10 cellular contexts compared by ENCODE assay signal in genomic region chr13:25181597-25181996, GRCh38. TPM values are rescaled to one million over a fixed set of nuclear protein-coding genes. Genes with fewer than 3 reads are reported as not detected.
DNase-seq lines count a peak whose midpoint lies in the region; ATAC-seq and TF ChIP-seq lines count a peak whose summit lies in the region.
"Had no signal": no experiment of that assay in that cellular context is flagged by ENCODE, and none has a peak within 500 bp of the region (broad histone marks: within the 10 kb centered on the region; RNA-seq: fewer than 3 reads in every experiment).

No MANE protein-coding gene starts in this region.

- H3K36me3 Mint-ChIP-seq in CD4-positive, alpha-beta T cell (ENCODE audit: low read depth), result no peaks in the 10 kb centered on the region

- intact Hi-C loops in CD4-positive, alpha-beta T cell (cut with DNase I, micrococcal nuclease), result no loop called here

- H3K27me3 ChIP-seq in CD4-positive, alpha-beta T cell (ENCODE audit: control insufficient read depth, insufficient read depth, low read length), result peaks cover 31% of the 10 kb centered on the region

- DNase-seq in substantia nigra (lab: John Stamatoyannopoulos, UW) (no peak), NCI-H1417 (lab: John Stamatoyannopoulos, UW) (no peak), NCI-H2029 treated with DMSO at 0.1 percent for 48 hours (lab: John Stamatoyannopoulos, UW) (no peak)
- no peak for DNase-seq in CD4-positive, alpha-beta T cell
- DNase-seq: activated CD4-positive, alpha-beta T cell treated with anti-CD3 and anti-CD28 coated beads, Interleukin-2, amount 50 U/mL, for 48 hours; NCI-H510A treated with DMSO at 0.1 percent for 48 hours had no signal

- H3K27ac ChIP-seq in substantia nigra (ENCODE audit: low read depth, low read length, poor library complexity, severe bottlenecking), result peak overlapping the region; percentile 72
- H3K27ac ChIP-seq in CD4-positive, alpha-beta T cell (ENCODE audit: low read depth, low read length), result no peak overlapping the region

- TF ChIP-seq CTCF in CD4-positive, alpha-beta T cell (IDR thresholded peaks at IDR 0.05), result no peak

- H3K4me1 Mint-ChIP-seq in CD4-positive, alpha-beta T cell (ENCODE audit: low read depth), result no peaks in the 10 kb centered on the region

- POLR2A ChIA-PET in CD4-positive, alpha-beta T cell (lab: Charles Lee), result no interaction called here

- peaks cover 91% of the 10 kb centered on the region for H3K27me3 Mint-ChIP-seq in CD4-positive, alpha-beta T cell

- no peaks in the 10 kb centered on the region for H3K9me3 Mint-ChIP-seq in CD4-positive, alpha-beta T cell
- H3K9me3 Mint-ChIP-seq: natural killer cell treated with Interleukin-12 subunit alpha and Interleukin-12 subunit beta and Interleukin-15 and Interleukin-18, amount 100 ng/mL, for 72 hours had no signal

- CTCF ChIA-PET in CD4-positive, alpha-beta T cell (lab: Charles Lee), result no interaction called here

- no peaks in the 10 kb centered on the region for H3K9me3 ChIP-seq in CD4-positive, alpha-beta T cell (ENCODE audit: control insufficient read depth, low read length)

- no peak overlapping the region for H3K27ac Mint-ChIP-seq in CD4-positive, alpha-beta T cell
- H3K27ac Mint-ChIP-seq: natural killer cell treated with Interleukin-12 subunit alpha and Interleukin-12 subunit beta and Interleukin-15 and Interleukin-18, amount 100 ng/mL, for 72 hours had no signal

- no peak overlapping the region for H3K4me3 Mint-ChIP-seq in CD4-positive, alpha-beta T cell
- H3K4me3 Mint-ChIP-seq: natural killer cell treated with Interleukin-12 subunit alpha and Interleukin-12 subunit beta and Interleukin-15 and Interleukin-18, amount 100 ng/mL, for 72 hours had no signal

- ATAC-seq in GM19025 (IDR thresholded peaks at IDR 0.05; ENCODE audit: low read depth, unreplicated experiment) (peak; percentile 23), HG02588 (IDR thresholded peaks at IDR 0.05; ENCODE audit: unreplicated experiment) (peak; percentile 39), HG03439 (IDR thresholded peaks at IDR 0.05; ENCODE audit: unreplicated experiment) (peak; percentile 36)
- ATAC-seq in CD4-positive, alpha-beta T cell (ENCODE audit: poor library complexity), result no peak
- ATAC-seq: natural killer cell treated with Interleukin-12 subunit alpha and Interleukin-12 subunit beta and Interleukin-15 and Interleukin-18, amount 100 ng/mL, for 72 hours had no signal

RNA-seq across cellular contexts. Expression of gene AMER2, which starts 9.5 kb away (rescaled TPM):
- not detected for total RNA-seq in CD4-positive, alpha-beta T cell
- total RNA-seq: natural killer cell treated with Interleukin-12 subunit alpha and Interleukin-12 subunit beta and Interleukin-15 and Interleukin-18, amount 100 ng/mL, for 72 hours had no signal
